Comparison of ENCODE assay signal across 1 cellular context in the genomic region with DNA sequence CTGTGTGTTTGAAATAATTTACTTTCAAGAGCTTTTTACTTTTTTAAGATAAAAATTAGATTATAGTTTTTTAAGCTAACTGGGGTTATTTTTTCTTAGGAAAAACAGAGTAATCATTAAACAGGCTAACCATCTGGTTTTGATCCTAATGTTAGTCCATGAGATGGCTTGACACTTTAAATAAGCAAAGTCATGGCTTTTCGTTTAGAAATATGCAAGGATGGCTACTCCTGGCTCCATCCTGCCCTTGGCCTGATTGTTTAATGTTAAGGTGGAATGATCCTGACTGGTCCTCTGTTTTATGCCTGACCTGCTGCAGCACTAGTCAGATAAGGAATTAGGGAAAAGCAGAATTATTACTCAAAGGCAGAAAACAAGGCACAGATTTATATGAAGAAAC.
TF ChIP-seq lines count a peak whose summit lies in the region.

No MANE protein-coding gene starts in this region.

TF ChIP-seq in SK-N-SH treated with all-trans-retinoic acid at 6 μM for 48 hours, 23 proteins besides CTCF, POLR2A, EP300 and RAD21 (continued from another document):
- TF ChIP-seq, protein P1, sequence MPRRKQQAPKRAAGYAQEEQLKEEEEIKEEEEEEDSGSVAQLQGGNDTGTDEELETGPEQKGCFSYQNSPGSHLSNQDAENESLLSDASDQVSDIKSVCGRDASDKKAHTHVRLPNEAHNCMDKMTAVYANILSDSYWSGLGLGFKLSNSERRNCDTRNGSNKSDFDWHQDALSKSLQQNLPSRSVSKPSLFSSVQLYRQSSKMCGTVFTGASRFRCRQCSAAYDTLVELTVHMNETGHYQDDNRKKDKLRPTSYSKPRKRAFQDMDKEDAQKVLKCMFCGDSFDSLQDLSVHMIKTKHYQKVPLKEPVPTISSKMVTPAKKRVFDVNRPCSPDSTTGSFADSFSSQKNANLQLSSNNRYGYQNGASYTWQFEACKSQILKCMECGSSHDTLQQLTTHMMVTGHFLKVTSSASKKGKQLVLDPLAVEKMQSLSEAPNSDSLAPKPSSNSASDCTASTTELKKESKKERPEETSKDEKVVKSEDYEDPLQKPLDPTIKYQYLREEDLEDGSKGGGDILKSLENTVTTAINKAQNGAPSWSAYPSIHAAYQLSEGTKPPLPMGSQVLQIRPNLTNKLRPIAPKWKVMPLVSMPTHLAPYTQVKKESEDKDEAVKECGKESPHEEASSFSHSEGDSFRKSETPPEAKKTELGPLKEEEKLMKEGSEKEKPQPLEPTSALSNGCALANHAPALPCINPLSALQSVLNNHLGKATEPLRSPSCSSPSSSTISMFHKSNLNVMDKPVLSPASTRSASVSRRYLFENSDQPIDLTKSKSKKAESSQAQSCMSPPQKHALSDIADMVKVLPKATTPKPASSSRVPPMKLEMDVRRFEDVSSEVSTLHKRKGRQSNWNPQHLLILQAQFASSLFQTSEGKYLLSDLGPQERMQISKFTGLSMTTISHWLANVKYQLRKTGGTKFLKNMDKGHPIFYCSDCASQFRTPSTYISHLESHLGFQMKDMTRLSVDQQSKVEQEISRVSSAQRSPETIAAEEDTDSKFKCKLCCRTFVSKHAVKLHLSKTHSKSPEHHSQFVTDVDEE (CRISPR knock-in tag; IDR thresholded peaks at IDR 0.05): no peak
TF ChIP-seq in SK-N-SH treated with all-trans-retinoic acid at 6 μM for 48 hours: peak in this region for 0.
